15 cellular contexts compared by ENCODE assay signal in genomic region chr17:42853597-42853967, GRCh38. TPM values are rescaled to one million over a fixed set of nuclear protein-coding genes. Genes with fewer than 3 reads are reported as not detected.
DNase-seq lines count a peak whose midpoint lies in the region; TF ChIP-seq lines count a peak whose summit lies in the region.
"Had no signal": no experiment of that assay in that cellular context is flagged by ENCODE, and none has a peak within 500 bp of the region (broad histone marks: within the 10 kb centered on the region; RNA-seq: fewer than 3 reads in every experiment).

No MANE protein-coding gene starts in this region.

- H3K27ac ChIP-seq in MM.1S (ENCODE audit: low read length), result peak overlapping the region; percentile 97
- peak overlapping the region in 1 of 2 donors; percentile 45 for H3K27ac ChIP-seq in esophagus (ENCODE audit: low read depth in 2 of 2, low read length in 1 of 2)
- peak overlapping the region; percentile 82 to 94 (median 90) for H3K27ac ChIP-seq in sigmoid colon
- no peak overlapping the region for H3K27ac ChIP-seq in caudate nucleus (ENCODE audit: low read depth, low read length)

- H3F3A ChIP-seq in MM.1S (ENCODE audit: insufficient read depth, low read length), result peaks cover 18% of the 10 kb centered on the region

- peak overlapping the region; percentile 15; the same call in 1 of the 2 replicates for H3K4me3 ChIP-seq in MM.1S (ENCODE audit: low read length)
- peak overlapping the region; percentile 5 to 31 for H3K4me3 ChIP-seq in esophagus (ENCODE audit: low read depth in 1 of 2, low read length in 2 of 2)
- H3K4me3 ChIP-seq in sigmoid colon, result peak overlapping the region; percentile 53 to 70 (median 60)
- H3K4me3 ChIP-seq: smooth muscle cell had no signal

- TF ChIP-seq CTCF in MM.1S (IDR thresholded peaks at IDR 0.05; ENCODE audit: low read length) (no peak), sigmoid colon (IDR thresholded peaks at IDR 0.05) (no peak)

- peak overlapping the region; percentile 69 for H3K9ac ChIP-seq in MM.1S (ENCODE audit: low read length)

- 64 to 72% methylated on average over 5 of the region's 5 CpGs for WGBS in esophagus, 2 donors
- WGBS in sigmoid colon, 2 donors, result 58 to 77% methylated on average over 5 of the region's 5 CpGs

- intact Hi-C loops in sigmoid colon (cut with DNase I), result no loop called here

- peak overlapping the region; percentile 69 for H2AFZ ChIP-seq in MM.1S (ENCODE audit: low read length)

- no peak for TF ChIP-seq EP300 in sigmoid colon (IDR thresholded peaks at IDR 0.05)

- no peaks in the 10 kb centered on the region for H4K20me1 ChIP-seq in MM.1S (ENCODE audit: insufficient read depth, low read length)

- no peak for TF ChIP-seq POLR2A in sigmoid colon (IDR thresholded peaks at IDR 0.05)

- no peaks in the 10 kb centered on the region for H3K9me2 ChIP-seq in MM.1S (replicated peaks; ENCODE audit: insufficient read depth, low read length)

- H3K27me3 ChIP-seq in MM.1S (replicated peaks; ENCODE audit: insufficient read depth, low read length) (no peaks in the 10 kb centered on the region), esophagus (ENCODE audit: control insufficient read depth in 1 of 2, insufficient read depth in 2 of 2, low read length in 2 of 2) (no peaks in the 10 kb centered on the region), sigmoid colon (no peaks in the 10 kb centered on the region)

- H3K4me1 ChIP-seq in MM.1S (ENCODE audit: low read length) (peaks cover 33% of the 10 kb centered on the region), esophagus (ENCODE audit: control insufficient read depth in 2 of 2, insufficient read depth in 2 of 2, low read length in 1 of 2) (peaks cover 4 to 5% of the 10 kb centered on the region in 2 donors), sigmoid colon (peaks cover 0 to 66% (median 59%) of the 10 kb centered on the region in 4 donors)

- DNase-seq in MM.1S, result peak; percentile 87
- peak; percentile 52 for DNase-seq in sigmoid colon
- no peak for DNase-seq in NCI-H774 (lab: John Stamatoyannopoulos, UW)
- no peak for DNase-seq in HUDEP-2 (lab: John Stamatoyannopoulos, UW; ENCODE audit: unreplicated experiment in 76 of 76)
- no peak for DNase-seq in caudate nucleus (lab: John Stamatoyannopoulos, UW)
- DNase-seq: activated B cell treated with CpG ODN at 0.5 μM for 24 hours; activated effector memory CD4-positive, alpha-beta T cell treated with anti-CD3 and anti-CD28 coated beads, Interleukin-2, amount 50 U/mL, for 16 hours; NCI-H1417; NCI-H226; occipital lobe; SHP77 treated with DMSO at 0.1 percent for 48 hours; T-helper 17 cell had no signal

- peak overlapping the region; percentile 62 for H3K4me2 ChIP-seq in MM.1S (ENCODE audit: low read depth, low read length)
- H3K4me2 ChIP-seq: smooth muscle cell had no signal

- H3K9me3 ChIP-seq in MM.1S (replicated peaks; ENCODE audit: insufficient read depth, low read length) (no peaks in the 10 kb centered on the region), esophagus (ENCODE audit: control insufficient read depth in 2 of 2, insufficient read depth in 1 of 2, low read depth in 1 of 2, low read length in 1 of 2) (no peaks in the 10 kb centered on the region), sigmoid colon (no peaks in the 10 kb centered on the region)

- H3K36me3 ChIP-seq in MM.1S (replicated peaks; ENCODE audit: insufficient read depth, low read length) (no peaks in the 10 kb centered on the region), esophagus (ENCODE audit: control insufficient read depth in 2 of 2, insufficient read depth in 2 of 2, low read length in 1 of 2) (no peaks in the 10 kb centered on the region), sigmoid colon (peaks cover 0 to 39% (median 6%) of the 10 kb centered on the region in 4 donors)

- H3K79me2 ChIP-seq in MM.1S (ENCODE audit: low read length), result no peaks in the 10 kb centered on the region

RNA-seq across cellular contexts. Expression of gene AOC3, which starts 2.6 kb away (rescaled TPM):
- 10 to 100 TPM in 1 of 2 donors, 1 to 10 TPM in 1; 9.7 to 25.3 TPM for polyA plus RNA-seq in esophagus
- total RNA-seq in sigmoid colon, result 100 to 1,000 TPM in 2 of 4 donors, 10 to 100 TPM in 2; 58.1 to 227 (median 107) TPM
- 10 to 100 TPM in 1 of 3 donors, 1 to 10 TPM in 2; 3.5 to 32.7 (median 5.4) TPM for polyA plus RNA-seq in sigmoid colon
- total RNA-seq: epithelial cell of proximal tubule had no signal

RNA-seq across cellular contexts. Expression of gene AOC2, which starts 9.2 kb away (rescaled TPM):
- under 1 TPM; 0.24 to 0.86 TPM for polyA plus RNA-seq in esophagus
- total RNA-seq in sigmoid colon, result 1 to 10 TPM; 1.2 to 2.1 (median 1.4) TPM
- polyA plus RNA-seq in sigmoid colon, result 1 to 10 TPM in 1 of 3 donors, not detected in 2; 1.2 TPM
- total RNA-seq: epithelial cell of proximal tubule had no signal

RNA-seq across cellular contexts. Expression of gene PSME3, which starts 20.4 kb away (rescaled TPM):
- 10 to 100 TPM; 24.8 to 69.3 TPM for polyA plus RNA-seq in esophagus
- total RNA-seq in sigmoid colon, result 10 to 100 TPM; 34.3 to 69.1 (median 57.5) TPM
- 10 to 100 TPM; 59.5 to 94.9 (median 69.4) TPM for polyA plus RNA-seq in sigmoid colon

RNA-seq across cellular contexts. Expression of gene BECN1, which starts 29.5 kb away (rescaled TPM):
- polyA plus RNA-seq in esophagus (10 to 100 TPM; 29.1 to 53.9 TPM), sigmoid colon (100 to 1,000 TPM in 2 of 3 donors, 10 to 100 TPM in 1; 98.8 to 141 (median 131) TPM)
- total RNA-seq in sigmoid colon, result 100 to 1,000 TPM; 139 to 215 (median 161) TPM

RNA-seq across cellular contexts. Expression of gene G6PC1, which starts 47.0 kb away (rescaled TPM):
- polyA plus RNA-seq in esophagus (not detected), sigmoid colon (under 1 TPM in 1 of 3 donors, not detected in 2; 0.23 TPM)
- not detected for total RNA-seq in sigmoid colon
- total RNA-seq: activated B cell treated with CpG ODN at 0.5 μM for 24 hours, epithelial cell of proximal tubule, occipital lobe, smooth muscle cell, T-helper 17 cell had no signal
- polyA plus RNA-seq: smooth muscle cell had no signal

Comparison
In these comparisons a context has a peak if more than half of its experiments do, and no peak if none do; other contexts are left out.
1. DNase-seq: peak in MM.1S (single experiment) and sigmoid colon (single experiment); none in NCI-H774 (single experiment), HUDEP-2 (0 of 76) and caudate nucleus (0 of 61).
2. Peak in every context shown above with its lines, with median percentiles within 50 percentile points of each other: H3K4me3 ChIP-seq.